33 cellular contexts compared by ENCODE assay signal in the genomic region with DNA sequence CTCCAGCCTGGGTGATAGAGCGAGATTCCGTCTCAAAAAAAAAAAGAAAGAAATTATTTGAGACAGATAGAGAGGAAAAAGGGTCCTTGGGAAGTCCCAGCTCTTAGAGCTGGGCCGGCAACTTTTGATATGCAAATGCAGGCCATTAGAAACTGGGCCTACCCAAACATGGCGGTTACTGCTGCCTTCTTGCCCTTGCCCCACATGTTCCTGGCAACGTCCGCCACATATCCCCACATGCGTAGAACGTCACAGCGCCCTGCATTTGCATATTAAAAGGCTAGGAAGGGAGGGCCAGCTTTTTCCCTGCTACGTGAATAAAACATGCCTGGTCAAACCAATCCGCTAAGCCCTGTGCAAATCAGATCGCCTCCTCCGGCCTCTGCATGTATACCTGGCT.
"Had no signal": no experiment of that assay in that cellular context is flagged by ENCODE, and none has a peak within 500 bp of the region (broad histone marks: within the 10 kb centered on the region; RNA-seq: fewer than 3 reads in every experiment).

No MANE protein-coding gene starts in this region.

- H3K4me2 ChIP-seq: KMS-11 had no signal

- H3K27ac Mint-ChIP-seq: activated CD4-positive, alpha-beta T cell treated with anti-CD3 and anti-CD28 coated beads, Interleukin-2, amount 10 ng/mL, durations not matched to agents 24 days and 14 days; activated CD8-positive, alpha-beta T cell treated with anti-CD3 and anti-CD28 coated beads for 36 hours; activated naive CD8-positive, alpha-beta T cell treated with anti-CD3 and anti-CD28 coated beads for 36 hours; activated T-cell treated with anti-CD3 and anti-CD28 coated beads, Interleukin-2, amount 50 U/mL, for 72 hours had no signal

- H3K9me3 ChIP-seq: Peyer's patch had no signal

- H3K27me3 ChIP-seq: brain microvascular endothelial cell, Peyer's patch had no signal

- H3K4me1 Mint-ChIP-seq: activated naive CD8-positive, alpha-beta T cell treated with anti-CD3 and anti-CD28 coated beads for 36 hours; activated T-helper 17 cell treated with anti-CD3 and anti-CD28 coated beads, Interleukin-2, amount 50 U/mL, for 72 hours had no signal

- H3K27me3 Mint-ChIP-seq: activated CD8-positive, alpha-beta T cell treated with anti-CD3 and anti-CD28 coated beads for 36 hours; activated naive CD8-positive, alpha-beta T cell treated with anti-CD3 and anti-CD28 coated beads for 36 hours; activated T-helper 17 cell treated with anti-CD3 and anti-CD28 coated beads, Interleukin-2, amount 50 U/mL, for 72 hours had no signal

- H3K4me3 Mint-ChIP-seq: activated CD4-positive, alpha-beta T cell treated with anti-CD3 and anti-CD28 coated beads, Interleukin-2, amount 10 ng/mL, durations not matched to agents 24 days and 14 days; activated CD8-positive, alpha-beta T cell treated with anti-CD3 and anti-CD28 coated beads for 36 hours; activated naive CD8-positive, alpha-beta T cell treated with anti-CD3 and anti-CD28 coated beads for 36 hours; activated T-cell treated with anti-CD3 and anti-CD28 coated beads, Interleukin-2, amount 50 U/mL, for 72 hours; activated T-helper 17 cell treated with anti-CD3 and anti-CD28 coated beads, Interleukin-2, amount 50 U/mL, for 72 hours had no signal

- H3K9ac ChIP-seq: KMS-11 had no signal

- H3K27ac ChIP-seq: brain microvascular endothelial cell, KMS-11, Peyer's patch, RWPE1, WERI-Rb-1 had no signal

- H3K4me1 ChIP-seq: Peyer's patch had no signal

- H3K9me3 Mint-ChIP-seq: activated CD4-positive, alpha-beta T cell treated with anti-CD3 and anti-CD28 coated beads, Interleukin-2, amount 10 ng/mL, durations not matched to agents 24 days and 14 days; activated naive CD8-positive, alpha-beta T cell treated with anti-CD3 and anti-CD28 coated beads for 36 hours; activated T-cell treated with anti-CD3 and anti-CD28 coated beads, Interleukin-2, amount 50 U/mL, for 72 hours; activated T-helper 17 cell treated with anti-CD3 and anti-CD28 coated beads, Interleukin-2, amount 50 U/mL, for 72 hours had no signal

- H3K36me3 Mint-ChIP-seq: activated naive CD8-positive, alpha-beta T cell treated with anti-CD3 and anti-CD28 coated beads for 36 hours had no signal

- H3K4me3 ChIP-seq: Peyer's patch had no signal

- DNase-seq: activated CD4-positive, alpha-beta T cell treated with anti-CD3 and anti-CD28 coated beads, Interleukin-2, amount 10 ng/mL, durations not matched to agents 24 days and 14 days; activated CD4-positive, alpha-beta T cell treated with anti-CD3 and anti-CD28 coated beads, Interleukin-2, amount 50 U/mL, for 4 hours; activated CD8-positive, alpha-beta T cell treated with anti-CD3 and anti-CD28 coated beads for 36 hours; activated effector memory CD4-positive, alpha-beta T cell treated with anti-CD3 and anti-CD28 coated beads, Interleukin-2, amount 50 U/mL, for 16 hours; activated naive CD4-positive, alpha-beta T cell; activated naive CD4-positive, alpha-beta T cell treated with anti-CD3 and anti-CD28 coated beads, Interleukin-2, amount 50 U/mL, for 16 hours; activated naive CD8-positive, alpha-beta T cell treated with anti-CD3 and anti-CD28 coated beads for 36 hours; activated T-cell treated with anti-CD3 and anti-CD28 coated beads, Interleukin-2, amount 50 U/mL, for 1 hour; activated T-cell treated with anti-CD3 and anti-CD28 coated beads, Interleukin-2, amount 50 U/mL, for 72 hours; amniotic stem cell; aorta; brain microvascular endothelial cell; MM.1S; MV-4-11; NCI-H1092; NCI-H1436 treated with DMSO at 0.1 percent for 48 hours; NCI-H1694 treated with DMSO at 0.1 percent for 48 hours; NCI-H2029; NCI-H2107; NCI-H2171; NCI-H510A; NCI-H748 treated with DMSO at 0.1 percent for 48 hours; NK-92 treated with Interleukin-12 subunit alpha and Interleukin-12 subunit beta, amount 100 ng/mL, for 24 hours; PC-3; Peyer's patch; SW 1271; T-helper 1 cell; T-helper 2 cell; T-helper 9 cell had no signal

- H3K36me3 ChIP-seq: brain microvascular endothelial cell, Peyer's patch, WERI-Rb-1 had no signal
